13 cellular contexts compared by ENCODE assay signal in the genomic region with DNA sequence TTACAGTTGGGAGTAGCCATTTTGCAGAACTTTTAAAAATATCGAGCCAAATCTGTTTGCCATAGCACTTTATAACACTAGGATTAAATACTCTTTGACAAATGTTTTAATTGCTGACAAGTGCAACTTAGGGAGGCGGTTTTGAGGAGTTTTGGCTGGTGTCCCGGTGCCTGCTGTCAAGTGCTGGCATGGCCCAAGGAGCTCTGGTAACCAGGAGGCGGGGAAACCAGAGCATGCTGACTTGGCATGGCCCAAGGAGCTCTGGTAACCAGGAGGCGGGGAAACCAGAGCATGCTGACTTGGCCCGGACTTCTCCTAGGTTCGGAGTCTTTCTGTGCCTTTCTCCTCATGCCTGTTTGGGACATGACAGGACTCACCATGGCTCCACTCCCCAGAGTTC. TPM values are rescaled to one million over a fixed set of nuclear protein-coding genes. Genes with fewer than 3 reads are reported as not detected.
DNase-seq lines count a peak whose midpoint lies in the region; ATAC-seq, FAIRE-seq and TF ChIP-seq lines count a peak whose summit lies in the region.
"Had no signal": no experiment of that assay in that cellular context is flagged by ENCODE, and none has a peak within 500 bp of the region (broad histone marks: within the 10 kb centered on the region; RNA-seq: fewer than 3 reads in every experiment).

No MANE protein-coding gene starts in this region.

- DNase-seq in Ammon's horn (ENCODE audit: low spot score) (peak; percentile 87), RPMI8226 (peak; percentile 77), head of caudate nucleus (peak in 36 of 42 donors; percentile 17 to 77 (median 47)), pancreas (peak; percentile 81 to 96 (median 93)), T1000 (lab: John Stamatoyannopoulos, UW) (no peak), CD14-positive monocyte (ENCODE audit: low spot score) (no peak), SHP77 treated with DMSO at 0.1 percent for 48 hours (lab: John Stamatoyannopoulos, UW) (no peak), GM03348 (ENCODE audit: low spot score) (no peak)
- DNase-seq: stimulated activated CD4-positive, alpha-beta T cell treated with anti-CD3 and anti-CD28 coated beads, Interleukin-4, amount 100 ng/mL, for 4 hours had no signal

- H3K27me3 ChIP-seq in pancreas: no peaks in the 10 kb centered on the region

- H3K27me3 Mint-ChIP-seq in CD14-positive monocyte (ENCODE audit: low read depth in 3 of 3): peaks cover 7 to 11% (median 8%) of the 10 kb centered on the region in 3 donors

- no peaks in the 10 kb centered on the region for H3K36me3 Mint-ChIP-seq in CD14-positive monocyte

- FAIRE-seq in pancreas (lab: Jason Lieb, UNC): no peak
- FAIRE-seq: G401.6, islet of Langerhans had no signal

- 10 to 11% methylated on average over 7 of the region's 7 CpGs for WGBS in pancreas, 2 donors

- no peak overlapping the region for H3K4me3 ChIP-seq in pancreas
- H3K4me3 ChIP-seq: K562 had no signal

- intact Hi-C loops in head of caudate nucleus (cut with DNase I) (loop anchor here (5.0 kb wide), 1 partner anchor 1183 kb away; no protein-coding TSS in a partner anchor), pancreas (cut with DNase I) (no loop called here), CD14-positive monocyte (cut with micrococcal nuclease) (loop anchor here in 1 of 2 donors (5.0 kb wide), 1 partner anchor 1178 kb away; no protein-coding TSS in a partner anchor)

- TF ChIP-seq CTCF in pancreas (IDR thresholded peaks at IDR 0.05) (no peak), CD14-positive monocyte (IDR thresholded peaks at IDR 0.05) (no peak)

- no peak overlapping the region for H3K27ac Mint-ChIP-seq in CD14-positive monocyte

- H3K27ac ChIP-seq in pancreas: peak overlapping the region in 1 of 4 donors; percentile 22
- H3K27ac ChIP-seq: RWPE1 had no signal

- no peaks in the 10 kb centered on the region for H3K9me3 ChIP-seq in pancreas

- peaks cover 0 to 8% (median 0%) of the 10 kb centered on the region in 3 donors for H3K4me1 ChIP-seq in pancreas

- no peaks in the 10 kb centered on the region for H3K4me1 Mint-ChIP-seq in CD14-positive monocyte

- peak; percentile 96 to 98 (median 96) for ATAC-seq in pancreas

- peaks cover 0 to 2% (median 1%) of the 10 kb centered on the region in 7 donors for H3K9me3 Mint-ChIP-seq in CD14-positive monocyte

- no peaks in the 10 kb centered on the region for H3K36me3 ChIP-seq in pancreas

- H3K4me3 Mint-ChIP-seq in CD14-positive monocyte: no peak overlapping the region

RNA-seq across cellular contexts. Expression of gene ZNF32, which starts 30.8 kb away (rescaled TPM):
- total RNA-seq in pancreas: 10 to 100 TPM; 14.8 to 24.5 (median 19.5) TPM
- 10 to 100 TPM; 46.1 to 56.3 TPM for polyA plus RNA-seq in pancreas
- 10 to 100 TPM; 33.0 to 33.6 TPM for polyA plus RNA-seq in CD14-positive monocyte

Comparison
In these comparisons a context has a peak if more than half of its experiments do, and no peak if none do; other contexts are left out.
1. DNase-seq: peak in Ammon's horn (single experiment), RPMI8226 (single experiment), head of caudate nucleus (36 of 42) and pancreas (6 of 6); none in T1000 (single experiment), CD14-positive monocyte (single experiment), SHP77 treated with DMSO at 0.1 percent for 48 hours (single experiment) and GM03348 (single experiment).